Comparison of ENCODE assay signal across 8 cellular contexts in genomic region chr4:127632420-127633403, GRCh38. TPM values are rescaled to one million over a fixed set of nuclear protein-coding genes. Genes with fewer than 3 reads are reported as not detected.
A peak's percentile ranks its signal among the peaks of the same experiment; 100 is the strongest.
DNase-seq lines count a peak whose midpoint lies in the region; ATAC-seq and TF ChIP-seq lines count a peak whose summit lies in the region.

Gene INTU, plus strand, starts transcription at chr4:127632957. Its CDS starts 78 bp downstream, at chr4:127633035.

- peak within 1 kb of the TSS; percentile 63 to 84 (median 76) for H3K9ac ChIP-seq in subcutaneous abdominal adipose tissue (ENCODE audit: low read length in 5 of 5)

- no peaks in the 10 kb centered on the region for H3K9me3 ChIP-seq in AG04450 (ENCODE audit: control insufficient read depth, insufficient read depth, low read length)
- no peaks in the 10 kb centered on the region for H3K9me3 ChIP-seq in esophagus muscularis mucosa
- no peaks in the 10 kb centered on the region for H3K9me3 ChIP-seq in subcutaneous abdominal adipose tissue (ENCODE audit: control insufficient read depth in 5 of 5, low read length in 5 of 5)

- peak within 1 kb of the TSS; percentile 78 for H3K4me3 ChIP-seq in AG04450 (ENCODE audit: low read depth, low read length)
- H3K4me3 ChIP-seq in esophagus muscularis mucosa, result peak within 1 kb of the TSS; percentile 64 to 77 (median 72)
- H3K4me3 ChIP-seq in subcutaneous abdominal adipose tissue (ENCODE audit: low read depth in 1 of 5, low read length in 5 of 5), result peak within 1 kb of the TSS; percentile 92 to 98 (median 95)

- H3K4me1 ChIP-seq in esophagus muscularis mucosa (peaks cover 3 to 26% (median 12%) of the 10 kb centered on the region in 4 donors), subcutaneous abdominal adipose tissue (ENCODE audit: control insufficient read depth in 5 of 5, insufficient read depth in 5 of 5, low read length in 5 of 5) (peaks cover 0 to 17% (median 11%) of the 10 kb centered on the region in 5 donors)

- WGBS in esophagus muscularis mucosa, result 1% methylated on average over 38 of the region's 38 CpGs

- no peak for TF ChIP-seq POLR2A in esophagus muscularis mucosa (IDR thresholded peaks at IDR 0.05; ENCODE audit: low read depth)

- TF ChIP-seq CTCF in AG04450 (IDR thresholded peaks at IDR 0.05; ENCODE audit: low read depth, low read length) (no peak), esophagus muscularis mucosa (IDR thresholded peaks at IDR 0.05) (no peak)

- ATAC-seq in GM18861 (IDR thresholded peaks at IDR 0.05; ENCODE audit: unreplicated experiment), result peak; percentile 83
- peak; percentile 90 for ATAC-seq in HG03095 (IDR thresholded peaks at IDR 0.05; ENCODE audit: unreplicated experiment)

- no peak for TF ChIP-seq EP300 in esophagus muscularis mucosa (IDR thresholded peaks at IDR 0.05)

- no peaks in the 10 kb centered on the region for H3K36me3 ChIP-seq in esophagus muscularis mucosa
- no peaks in the 10 kb centered on the region for H3K36me3 ChIP-seq in subcutaneous abdominal adipose tissue (ENCODE audit: control insufficient read depth in 5 of 5, insufficient read depth in 5 of 5, low read length in 5 of 5)

- POLR2A ChIA-PET in AG04450 (lab: Yijun Ruan, JAX), result interaction anchor here (0.8 to 1.8 kb wide), 2 partner anchors 9 to 100 kb away, joined by 3 to 19 read pairs; no protein-coding TSS in a partner anchor

- H3K27ac ChIP-seq in AG04450 (ENCODE audit: low read depth, low read length) (peak within 1 kb of the TSS; percentile 71), esophagus muscularis mucosa (replicated peaks in 1 of 4) (peak within 1 kb of the TSS; percentile 44 to 82 (median 68)), subcutaneous abdominal adipose tissue (ENCODE audit: low read depth, low read length) (peak within 1 kb of the TSS; percentile 73)

- intact Hi-C loops in esophagus muscularis mucosa (cut with DNase I), result loop anchor here (5.0 to 10.0 kb wide), 2 partner anchors 150 to 332 kb away; partner anchors contain the start of genes ABHD18, HSPA4L and MFSD8

- DNase-seq in AG04450 (ENCODE audit: low read depth, low spot score), result peak; percentile 92
- peak; percentile 76 for DNase-seq in NCI-H2107 treated with DMSO at 0.1 percent for 48 hours (lab: John Stamatoyannopoulos, UW; ENCODE audit: unreplicated experiment)
- DNase-seq in activated CD4-positive, alpha-beta T cell treated with anti-CD3 and anti-CD28 coated beads, Interleukin-2, amount 50 U/mL, for 48 hours, result peak; percentile 35 to 50
- DNase-seq in esophagus muscularis mucosa (ENCODE audit: extremely low spot score), result peak; percentile 98
- peak; percentile 96 for DNase-seq in midbrain (lab: John Stamatoyannopoulos, UW)

- H3K27me3 ChIP-seq in AG04450 (ENCODE audit: control insufficient read depth, insufficient read depth, low read length) (no peaks in the 10 kb centered on the region), esophagus muscularis mucosa (no peaks in the 10 kb centered on the region), subcutaneous abdominal adipose tissue (ENCODE audit: control insufficient read depth in 5 of 5, insufficient read depth in 4 of 5, low read length in 5 of 5) (no peaks in the 10 kb centered on the region)

- CTCF ChIA-PET in AG04450 (lab: Charles Lee), result interaction anchor here (0.6 to 1.8 kb wide), 4 partner anchors 9 to 1460 kb away, joined by 3 to 10 read pairs (median 4); partner anchors contain the start of gene SCLT1

RNA-seq across cellular contexts. Expression of gene INTU, which starts in this region (rescaled TPM):
- 7.8 and 11.1 TPM in 2 replicates for polyA plus RNA-seq in AG04450 (2011; rRNA removed)
- 10.9 and 18.0 TPM in 2 replicates for polyA minus RNA-seq in AG04450 (2011; rRNA and poly(A)+ RNA removed)
- total RNA-seq in esophagus muscularis mucosa, result 1 to 10 TPM; 5.9 to 8.7 (median 7.1) TPM

Comparison
In these comparisons a context has a peak if more than half of its experiments do, and no peak if none do; other contexts are left out.
1. Peak in every context shown above with its lines: DNase-seq, ATAC-seq, H3K4me3 ChIP-seq and H3K27ac ChIP-seq.
2. DNase-seq: peak in every context shown above with its lines; median percentile 98 in esophagus muscularis mucosa; 96 in midbrain; 92 in AG04450; 76 in NCI-H2107 treated with DMSO at 0.1 percent for 48 hours; 42 in activated CD4-positive, alpha-beta T cell treated with anti-CD3 and anti-CD28 coated beads, Interleukin-2, amount 50 U/mL, for 48 hours.